21 cellular contexts compared by ENCODE assay signal in genomic region chr18:62771494-62771893, GRCh38. TPM values are rescaled to one million over a fixed set of nuclear protein-coding genes. Genes with fewer than 3 reads are reported as not detected.
DNase-seq lines count a peak whose midpoint lies in the region; ATAC-seq, FAIRE-seq and TF ChIP-seq lines count a peak whose summit lies in the region.
"Had no signal": no experiment of that assay in that cellular context is flagged by ENCODE, and none has a peak within 500 bp of the region (broad histone marks: within the 10 kb centered on the region; RNA-seq: fewer than 3 reads in every experiment).

No MANE protein-coding gene starts in this region.

- FAIRE-seq in GM12892 (lab: Jason Lieb, UNC): peak; percentile 77
- FAIRE-seq: RCC 7860 had no signal

- DNase-seq in GM12892 (ENCODE audit: insufficient read length) (no peak), NCI-H146 treated with DMSO at 0.1 percent for 48 hours (lab: John Stamatoyannopoulos, UW; ENCODE audit: unreplicated experiment) (no peak), NOMO-1 (lab: John Stamatoyannopoulos, UW; ENCODE audit: unreplicated experiment in 2 of 2) (no peak), GM23338 (ENCODE audit: low spot score) (no peak), NCI-H128 (lab: John Stamatoyannopoulos, UW; ENCODE audit: unreplicated experiment) (no peak)
- DNase-seq in activated CD4-positive, alpha-beta memory T cell treated with anti-CD3 and anti-CD28 coated beads for 36 hours: no peak
- DNase-seq: activated B cell treated with CpG ODN at 0.5 μM for 24 hours, DMS153, erythroblast, glutamatergic neuron, GOT3, islet precursor cell, mucosa of descending colon, NCI-H187, NCI-H524 treated with DMSO at 0.1 percent for 48 hours, substantia nigra had no signal

- peaks cover 3% of the 10 kb centered on the region for H3K36me3 Mint-ChIP-seq in activated CD4-positive, alpha-beta memory T cell treated with anti-CD3 and anti-CD28 coated beads for 36 hours
- H3K36me3 Mint-ChIP-seq in GM23338 (ENCODE audit: low read depth): peaks cover 13% of the 10 kb centered on the region

- H4K20me1 ChIP-seq in BLaER1 (peaks cover 85% of the 10 kb centered on the region), GM23338 (replicated peaks; ENCODE audit: insufficient read depth) (peaks cover 8% of the 10 kb centered on the region)

- H3K9ac ChIP-seq in BLaER1: no peak overlapping the region
- H3K9ac ChIP-seq: parathyroid adenoma had no signal

- intact Hi-C loops in activated CD4-positive, alpha-beta memory T cell treated with anti-CD3 and anti-CD28 coated beads for 36 hours (cut with micrococcal nuclease): loop anchor here (1.0 to 2.0 kb wide), 4 partner anchors 13 to 74 kb away; no protein-coding TSS in a partner anchor

- no peak for TF ChIP-seq CTCF in GM23338 (conservative IDR thresholded peaks at IDR 0.05; ENCODE audit: low read depth in 2 of 2)

- no peak overlapping the region for H3K4me3 Mint-ChIP-seq in activated CD4-positive, alpha-beta memory T cell treated with anti-CD3 and anti-CD28 coated beads for 36 hours
- no peak overlapping the region for H3K4me3 Mint-ChIP-seq in GM23338
- H3K4me3 Mint-ChIP-seq: activated B cell treated with CpG ODN at 0.5 μM for 24 hours; dendritic cell treated with granulocyte-macrophage colony-stimulating factor and Interleukin-4, amounts not matched to agents 40 ng/mL and 50 ng/mL, for 4 days had no signal

- H3K4me1 ChIP-seq in BLaER1 (peaks cover 25% of the 10 kb centered on the region), GM23338 (ENCODE audit: insufficient read depth) (peaks cover 56% of the 10 kb centered on the region)

- no peaks in the 10 kb centered on the region for H3K9me2 ChIP-seq in GM23338 (ENCODE audit: insufficient read depth)

- H3K27me3 ChIP-seq in BLaER1 (no peaks in the 10 kb centered on the region), GM23338 (ENCODE audit: insufficient read depth) (no peaks in the 10 kb centered on the region)

- H3K27ac ChIP-seq in BLaER1: no peak overlapping the region
- H3K27ac ChIP-seq in GM23338 (ENCODE audit: low read depth): no peak overlapping the region
- H3K27ac ChIP-seq: parathyroid adenoma had no signal

- H3K27me3 Mint-ChIP-seq in activated CD4-positive, alpha-beta memory T cell treated with anti-CD3 and anti-CD28 coated beads for 36 hours: no peaks in the 10 kb centered on the region
- no peaks in the 10 kb centered on the region for H3K27me3 Mint-ChIP-seq in GM23338 (ENCODE audit: insufficient read depth, low read depth, poor library complexity)
- H3K27me3 Mint-ChIP-seq: activated B cell treated with CpG ODN at 0.5 μM for 24 hours; dendritic cell treated with granulocyte-macrophage colony-stimulating factor and Interleukin-4, amounts not matched to agents 40 ng/mL and 50 ng/mL, for 4 days had no signal

- POLR2A ChIA-PET in activated CD4-positive, alpha-beta memory T cell treated with anti-CD3 and anti-CD28 coated beads for 36 hours (lab: Charles Lee): no interaction called here

- CTCF ChIA-PET in activated CD4-positive, alpha-beta memory T cell treated with anti-CD3 and anti-CD28 coated beads for 36 hours (lab: Charles Lee): no interaction called here

- H3K36me3 ChIP-seq in BLaER1: peaks cover 29% of the 10 kb centered on the region; the same call in 1 of the 2 replicates
- no peaks in the 10 kb centered on the region for H3K36me3 ChIP-seq in GM23338 (ENCODE audit: insufficient read depth)

- H3K4me1 Mint-ChIP-seq in activated CD4-positive, alpha-beta memory T cell treated with anti-CD3 and anti-CD28 coated beads for 36 hours (ENCODE audit: low read depth): peaks cover 20% of the 10 kb centered on the region
- H3K4me1 Mint-ChIP-seq in GM23338: peaks cover 57% of the 10 kb centered on the region

- no peaks in the 10 kb centered on the region for H3K9me3 Mint-ChIP-seq in activated CD4-positive, alpha-beta memory T cell treated with anti-CD3 and anti-CD28 coated beads for 36 hours
- no peaks in the 10 kb centered on the region; the same call in 2 of the 3 replicates for H3K9me3 Mint-ChIP-seq in GM23338
- H3K9me3 Mint-ChIP-seq: dendritic cell treated with granulocyte-macrophage colony-stimulating factor and Interleukin-4, amounts not matched to agents 40 ng/mL and 50 ng/mL, for 4 days had no signal

- peaks cover 100% of the 10 kb centered on the region for H3K79me2 ChIP-seq in GM23338 (replicated peaks; ENCODE audit: insufficient read depth)

- H2AFZ ChIP-seq in GM23338: no peak overlapping the region
- H2AFZ ChIP-seq: parathyroid adenoma had no signal

- H3F3A ChIP-seq in GM23338 (replicated peaks; ENCODE audit: low read depth): no peaks in the 10 kb centered on the region

- peak overlapping the region; percentile 43 for H3K27ac Mint-ChIP-seq in activated CD4-positive, alpha-beta memory T cell treated with anti-CD3 and anti-CD28 coated beads for 36 hours
- no peak overlapping the region for H3K27ac Mint-ChIP-seq in GM23338
- H3K27ac Mint-ChIP-seq: activated B cell treated with CpG ODN at 0.5 μM for 24 hours; dendritic cell treated with granulocyte-macrophage colony-stimulating factor and Interleukin-4, amounts not matched to agents 40 ng/mL and 50 ng/mL, for 4 days had no signal

- no peak for TF ChIP-seq POLR2A in GM12892 (IDR thresholded peaks at IDR 0.05; ENCODE audit: low read depth, low read length)

- H3K4me2 ChIP-seq in BLaER1 (peak overlapping the region; percentile 58), GM23338 (no peak overlapping the region)

- peaks cover 19% of the 10 kb centered on the region for H3K9me3 ChIP-seq in BLaER1
- H3K9me3 ChIP-seq: mucosa of descending colon had no signal

- H3K4me3 ChIP-seq in BLaER1 (no peak overlapping the region), GM23338 (no peak overlapping the region)
- H3K4me3 ChIP-seq: mucosa of descending colon had no signal

- ATAC-seq in HG02642 (IDR thresholded peaks at IDR 0.05; ENCODE audit: poor library complexity, unreplicated experiment): peak; percentile 64
- ATAC-seq in GM23338: no peak
- ATAC-seq: mucosa of descending colon had no signal

TF ChIP-seq in GM23338, 12 proteins besides CTCF, POLR2A, EP300 and RAD21 (continues in another document):
- TF ChIP-seq ETS1 (IDR thresholded peaks at IDR 0.05) (no peak), CREB1 (CRISPR knock-in tag; IDR thresholded peaks at IDR 0.05; ENCODE audit: low read depth) (no peak)

RNA-seq across cellular contexts. Expression of gene PHLPP1, which starts 56.2 kb away (rescaled TPM):
- polyA plus RNA-seq in GM12892 (2012; ENCODE audit: missing spikeins): 3.1 TPM
- 1 to 10 TPM; 8.0 to 8.7 TPM for total RNA-seq in activated CD4-positive, alpha-beta memory T cell treated with anti-CD3 and anti-CD28 coated beads for 36 hours
- total RNA-seq in GM23338 (2014; rRNA removed; shearing (Covaris generic)): 72.5 and 73.6 TPM in 2 replicates
- 15.7 and 16.3 TPM in 2 replicates for polyA plus RNA-seq in GM23338 (2016; fragmentation: Nextera tagmentation; extraction: Ambion mirVana)
